Comparison of ENCODE assay signal across 1 cellular context in genomic region chr6:28981833-28982475, GRCh38.
TF ChIP-seq lines count a peak whose summit lies in the region.

No MANE protein-coding gene starts in this region.

TF ChIP-seq in HepG2, 621 proteins besides CTCF, POLR2A, EP300 and RAD21 (continued from another document and continues in another):
- TF ChIP-seq DMTF1 (CRISPR knock-in tag; IDR thresholded peaks at IDR 0.05) (no peak), CBFB (CRISPR knock-in tag; IDR thresholded peaks at IDR 0.05) (peak; percentile 68; the same call in 1 of the 2 replicates), SAP130 (CRISPR knock-in tag; IDR thresholded peaks at IDR 0.05; ENCODE audit: low read depth) (peak; percentile 67), ZNF670 (CRISPR knock-in tag; IDR thresholded peaks at IDR 0.05; ENCODE audit: borderline replicate concordance) (no peak), REST (IDR thresholded peaks at IDR 0.05; ENCODE audit: borderline replicate concordance in 1 of 2, low read depth in 1 of 2, low read length in 2 of 2) (no peak), ZNF296 (CRISPR knock-in tag; conservative IDR thresholded peaks at IDR 0.05) (no peak), MYNN (CRISPR knock-in tag; IDR thresholded peaks at IDR 0.05; ENCODE audit: low read depth) (0 out of 2 replicates have a peak, but pooled peaks have one; percentile 68), SNRNP70 (IDR thresholded peaks at IDR 0.05; ENCODE audit: low read depth, low read length) (no peak), ZNF335 (CRISPR knock-in tag; IDR thresholded peaks at IDR 0.05) (no peak), NR1H2 (CRISPR knock-in tag; IDR thresholded peaks at IDR 0.05; ENCODE audit: borderline replicate concordance, low read depth) (no peak), ZNF503 (CRISPR knock-in tag; IDR thresholded peaks at IDR 0.05) (peak; percentile 71; the same call in 1 of the 2 replicates), KDM1A (CRISPR knock-in tag; IDR thresholded peaks at IDR 0.05) (peak; percentile 11; the same call in 1 of the 2 replicates), ZBTB21 (CRISPR knock-in tag; IDR thresholded peaks at IDR 0.05) (peak; percentile 24; the same call in 1 of the 2 replicates), ZNF33B (CRISPR knock-in tag; IDR thresholded peaks at IDR 0.05) (no peak), HNRNPLL (IDR thresholded peaks at IDR 0.05; ENCODE audit: low read depth, low read length, poor library complexity, severe bottlenecking) (no peak), DPF2 (CRISPR knock-in tag; IDR thresholded peaks at IDR 0.05; ENCODE audit: borderline replicate concordance, low read depth) (no peak), BORCS8-MEF2B (CRISPR knock-in tag; IDR thresholded peaks at IDR 0.05) (peak; percentile 43; the same call in 1 of the 2 replicates), SYNCRIP (IDR thresholded peaks at IDR 0.05; ENCODE audit: insufficient read depth, low read depth, low read length) (no peak), GMEB2 (CRISPR knock-in tag; IDR thresholded peaks at IDR 0.05; ENCODE audit: low read depth) (no peak; the same call in 1 of the 2 replicates), ZNF879 (CRISPR knock-in tag; IDR thresholded peaks at IDR 0.05) (no peak), ZBTB14 (CRISPR knock-in tag; IDR thresholded peaks at IDR 0.05) (no peak), TFAP4 (IDR thresholded peaks at IDR 0.05; ENCODE audit: borderline replicate concordance, low read depth) (no peak), ZBTB44 (CRISPR knock-in tag; IDR thresholded peaks at IDR 0.05) (no peak), ZFP36L1 (CRISPR knock-in tag; IDR thresholded peaks at IDR 0.05) (no peak), NKX3-1 (CRISPR knock-in tag; IDR thresholded peaks at IDR 0.05) (peak; percentile 17; the same call in 1 of the 2 replicates), SSRP1 (CRISPR knock-in tag; IDR thresholded peaks at IDR 0.05) (no peak), MED13 (CRISPR knock-in tag; IDR thresholded peaks at IDR 0.05) (no peak), NCOA2 (CRISPR knock-in tag; IDR thresholded peaks at IDR 0.05) (peak; percentile 64; the same call in 1 of the 2 replicates), TAF1 (CRISPR knock-in tag; IDR thresholded peaks at IDR 0.05) (no peak), ZNF260 (CRISPR knock-in tag; IDR thresholded peaks at IDR 0.05; ENCODE audit: borderline replicate concordance, low read depth) (no peak), ZIK1 (CRISPR knock-in tag; IDR thresholded peaks at IDR 0.05; ENCODE audit: borderline replicate concordance, low read depth) (no peak), POGK (CRISPR knock-in tag; conservative IDR thresholded peaks at IDR 0.05) (peak; percentile 57), JUND (CRISPR knock-in tag; IDR thresholded peaks at IDR 0.05) (peak; percentile 36; the same call in 1 of the 2 replicates), SATB2 (CRISPR knock-in tag; IDR thresholded peaks at IDR 0.05) (no peak), MAF1 (CRISPR knock-in tag; IDR thresholded peaks at IDR 0.05; ENCODE audit: borderline replicate concordance) (peak; percentile 99), FOXC1 (CRISPR knock-in tag; IDR thresholded peaks at IDR 0.05; ENCODE audit: borderline replicate concordance) (peak; percentile 61; the same call in 1 of the 2 replicates), ZNF383 (CRISPR knock-in tag; IDR thresholded peaks at IDR 0.05; ENCODE audit: borderline replicate concordance) (peak; percentile 87; the same call in 1 of the 2 replicates), ZNF567 (CRISPR knock-in tag; IDR thresholded peaks at IDR 0.05; ENCODE audit: borderline replicate concordance) (0 out of 2 replicates have a peak, but pooled peaks have one; percentile 78), ZNF18 (CRISPR knock-in tag; IDR thresholded peaks at IDR 0.05; ENCODE audit: insufficient replicate concordance) (no peak), KAT7 (CRISPR knock-in tag; IDR thresholded peaks at IDR 0.05; ENCODE audit: borderline replicate concordance) (peak; percentile 51; the same call in 1 of the 2 replicates), ZNF124 (CRISPR knock-in tag; IDR thresholded peaks at IDR 0.05) (no peak; the same call in 1 of the 2 replicates), TFDP2 (CRISPR knock-in tag; IDR thresholded peaks at IDR 0.05) (peak; percentile 37), ZNF441 (CRISPR knock-in tag; IDR thresholded peaks at IDR 0.05; ENCODE audit: borderline replicate concordance) (peak; percentile 67), RNF2 (conservative IDR thresholded peaks at IDR 0.05; ENCODE audit: low read depth) (no peak), IRX3 (CRISPR knock-in tag; IDR thresholded peaks at IDR 0.05; ENCODE audit: borderline replicate concordance, low read depth) (0 out of 2 replicates have a peak, but pooled peaks have one; percentile 52), SOX6 (IDR thresholded peaks at IDR 0.05) (no peak), SOX6 (CRISPR knock-in tag; IDR thresholded peaks at IDR 0.05) (peak; percentile 38)
